Comparison of ENCODE assay signal across 1 cellular context in genomic region chr12:49298160-49298559, GRCh38.
TF ChIP-seq lines count a peak whose summit lies in the region.

No MANE protein-coding gene starts in this region.

TF ChIP-seq in IMR-90, 13 proteins besides CTCF, POLR2A, EP300 and RAD21:
- TF ChIP-seq BHLHE40 (IDR thresholded peaks at IDR 0.05; ENCODE audit: low read depth, low read length) (no peak), RFX5 (IDR thresholded peaks at IDR 0.05; ENCODE audit: low read depth, low read length) (no peak), MXI1 (IDR thresholded peaks at IDR 0.05; ENCODE audit: borderline replicate concordance, low read depth, low read length) (no peak), CHD1 (IDR thresholded peaks at IDR 0.05; ENCODE audit: low read depth, low read length) (no peak), MAFK (IDR thresholded peaks at IDR 0.05; ENCODE audit: low read depth, low read length) (no peak)
TF ChIP-seq in IMR-90: peak in this region for 0.
